In genomic region chr1:77706321-77706720, GRCh38 we compare ENCODE assay signal across 20 cellular contexts.
"Had no signal": no experiment of that assay in that cellular context is flagged by ENCODE, and none has a peak within 500 bp of the region (broad histone marks: within the 10 kb centered on the region; RNA-seq: fewer than 3 reads in every experiment).

No MANE protein-coding gene starts in this region.

- H3K4me3 ChIP-seq: esophagus squamous epithelium, lower lobe of right lung, tibial artery had no signal

- FAIRE-seq: endothelial cell of umbilical vein had no signal

- H3K27me3 ChIP-seq: esophagus squamous epithelium, tibial artery had no signal

- DNase-seq: activated CD4-positive, alpha-beta T cell treated with anti-CD3 and anti-CD28 coated beads, Interleukin-2, amount 50 U/mL, for 4 hours; activated effector memory CD4-positive, alpha-beta T cell treated with anti-CD3 and anti-CD28 coated beads, Interleukin-2, amount 50 U/mL, for 16 hours; activated naive CD4-positive, alpha-beta T cell treated with anti-CD3 and anti-CD28 coated beads, Interleukin-2, amount 50 U/mL, for 16 hours; activated T-cell treated with anti-CD3 and anti-CD28 coated beads, Interleukin-2, amount 50 U/mL, for 72 hours; aorta; effector memory CD4-positive, alpha-beta T cell; esophagus squamous epithelium; foreskin melanocyte; glutamatergic neuron; hippocampal formation; islet precursor cell; left colon; lower lobe of right lung; nephron progenitor cell; occipital lobe; retina; stimulated activated CD8-positive, alpha-beta memory T cell treated with anti-CD3 and anti-CD28 coated beads, Interleukin-4, amount 100 ng/mL, for 48 hours; stimulated activated naive CD4-positive, alpha-beta T cell treated with Interleukin-2 at 50 U/mL for 16 hours; tibial artery had no signal
